9 cellular contexts compared by ENCODE assay signal in genomic region chr5:6716634-6717149, GRCh38. TPM values are rescaled to one million over a fixed set of nuclear protein-coding genes. Genes with fewer than 3 reads are reported as not detected.
DNase-seq lines count a peak whose midpoint lies in the region; ATAC-seq and TF ChIP-seq lines count a peak whose summit lies in the region.
"Had no signal": no experiment of that assay in that cellular context is flagged by ENCODE, and none has a peak within 500 bp of the region (broad histone marks: within the 10 kb centered on the region; RNA-seq: fewer than 3 reads in every experiment).

No MANE protein-coding gene starts in this region.

- POLR2A ChIA-PET in WTC11 (lab: Charles Lee) = no interaction called here

- ATAC-seq in activated CD8-positive, alpha-beta memory T cell treated with anti-CD3 and anti-CD28 coated beads, Interleukin-2, amount 10 ng/mL, durations not matched to agents 7 days and 5 days = no peak
- ATAC-seq in WTC11 = no peak
- ATAC-seq in stimulated activated naive B cell treated with anti-CD40 and anti-IgM and Interleukin-4, amounts not matched to agents 10 μg/mL and 1 μg/mL and 100 μg/mL, for 72 hours (replicated peaks) = no peak

- H3K4me3 ChIP-seq in fibroblast of villous mesenchyme (ENCODE audit: low read depth, low read length) = peak overlapping the region; percentile 77

- peaks cover 61% of the 10 kb centered on the region for H3K4me1 Mint-ChIP-seq in activated CD8-positive, alpha-beta memory T cell treated with anti-CD3 and anti-CD28 coated beads, Interleukin-2, amount 10 ng/mL, durations not matched to agents 7 days and 5 days
- H3K4me1 Mint-ChIP-seq in WTC11 = peaks cover 66% of the 10 kb centered on the region
- peaks cover 50 to 65% of the 10 kb centered on the region in 2 donors for H3K4me1 Mint-ChIP-seq in stimulated activated naive B cell treated with anti-CD40 and anti-IgM and Interleukin-4, amounts not matched to agents 10 μg/mL and 1 μg/mL and 100 μg/mL, for 72 hours

- H3K36me3 Mint-ChIP-seq in activated CD8-positive, alpha-beta memory T cell treated with anti-CD3 and anti-CD28 coated beads, Interleukin-2, amount 10 ng/mL, durations not matched to agents 7 days and 5 days = peaks cover 35% of the 10 kb centered on the region
- peaks cover 5% of the 10 kb centered on the region; the same call in 1 of the 2 replicates for H3K36me3 Mint-ChIP-seq in WTC11
- H3K36me3 Mint-ChIP-seq in stimulated activated naive B cell treated with anti-CD40 and anti-IgM and Interleukin-4, amounts not matched to agents 10 μg/mL and 1 μg/mL and 100 μg/mL, for 72 hours = peaks cover 38 to 44% of the 10 kb centered on the region in 2 donors

- TF ChIP-seq CTCF in WTC11 (IDR thresholded peaks at IDR 0.05) (no peak), fibroblast of villous mesenchyme (IDR thresholded peaks at IDR 0.05; ENCODE audit: insufficient read depth, low read depth, low read length) (no peak)

- H3K27me3 Mint-ChIP-seq in activated CD8-positive, alpha-beta memory T cell treated with anti-CD3 and anti-CD28 coated beads, Interleukin-2, amount 10 ng/mL, durations not matched to agents 7 days and 5 days = no peaks in the 10 kb centered on the region
- H3K27me3 Mint-ChIP-seq in WTC11 (ENCODE audit: low read depth) = peaks cover under 1% of the 10 kb centered on the region; the same call in 1 of the 2 replicates
- H3K27me3 Mint-ChIP-seq in stimulated activated naive B cell treated with anti-CD40 and anti-IgM and Interleukin-4, amounts not matched to agents 10 μg/mL and 1 μg/mL and 100 μg/mL, for 72 hours = no peaks in the 10 kb centered on the region

- CTCF ChIA-PET in activated CD8-positive, alpha-beta memory T cell treated with anti-CD3 and anti-CD28 coated beads, Interleukin-2, amount 10 ng/mL, durations not matched to agents 7 days and 5 days (lab: Charles Lee) = interaction anchor here (1.0 to 1.2 kb wide), 3 partner anchors 12 to 28 kb away, joined by 3 to 4 read pairs (median 3); no protein-coding TSS in a partner anchor
- CTCF ChIA-PET in WTC11 (lab: Charles Lee) = interaction anchor here (1.7 kb wide), 1 partner anchor 29 kb away, joined by 4 read pairs; no protein-coding TSS in a partner anchor

- H3K27ac Mint-ChIP-seq in activated CD8-positive, alpha-beta memory T cell treated with anti-CD3 and anti-CD28 coated beads, Interleukin-2, amount 10 ng/mL, durations not matched to agents 7 days and 5 days = peak overlapping the region; percentile 26
- no peak overlapping the region for H3K27ac Mint-ChIP-seq in WTC11
- peak overlapping the region; percentile 89 for H3K27ac Mint-ChIP-seq in stimulated activated naive B cell treated with anti-CD40 and anti-IgM and Interleukin-4, amounts not matched to agents 10 μg/mL and 1 μg/mL and 100 μg/mL, for 72 hours

- no peaks in the 10 kb centered on the region for H3K9me3 Mint-ChIP-seq in activated CD8-positive, alpha-beta memory T cell treated with anti-CD3 and anti-CD28 coated beads, Interleukin-2, amount 10 ng/mL, durations not matched to agents 7 days and 5 days (ENCODE audit: low read depth)
- no peaks in the 10 kb centered on the region for H3K9me3 Mint-ChIP-seq in WTC11
- no peaks in the 10 kb centered on the region for H3K9me3 Mint-ChIP-seq in stimulated activated naive B cell treated with anti-CD40 and anti-IgM and Interleukin-4, amounts not matched to agents 10 μg/mL and 1 μg/mL and 100 μg/mL, for 72 hours

- peak overlapping the region; percentile 88 for H3K4me3 Mint-ChIP-seq in activated CD8-positive, alpha-beta memory T cell treated with anti-CD3 and anti-CD28 coated beads, Interleukin-2, amount 10 ng/mL, durations not matched to agents 7 days and 5 days
- H3K4me3 Mint-ChIP-seq in WTC11 = peak overlapping the region; percentile 82
- peak overlapping the region; percentile 73 to 81 for H3K4me3 Mint-ChIP-seq in stimulated activated naive B cell treated with anti-CD40 and anti-IgM and Interleukin-4, amounts not matched to agents 10 μg/mL and 1 μg/mL and 100 μg/mL, for 72 hours

- DNase-seq in activated CD8-positive, alpha-beta memory T cell treated with anti-CD3 and anti-CD28 coated beads, Interleukin-2, amount 10 ng/mL, durations not matched to agents 7 days and 5 days = no peak
- no peak for DNase-seq in activated CD8-positive, alpha-beta memory T cell treated with anti-CD3 and anti-CD28 coated beads, Interleukin-2, amount 50 U/mL, for 4 hours
- no peak for DNase-seq in WTC11 (ENCODE audit: low spot score)
- no peak for DNase-seq in fibroblast of villous mesenchyme (ENCODE audit: low read depth)
- no peak for DNase-seq in stimulated activated naive B cell treated with anti-CD40 and anti-IgM and Interleukin-4, amounts not matched to agents 10 μg/mL and 1 μg/mL and 100 μg/mL, for 72 hours
- no peak for DNase-seq in germinal center (ENCODE audit: low spot score)
- no peak for DNase-seq in NCI-H524 treated with DMSO at 0.1 percent for 48 hours (lab: John Stamatoyannopoulos, UW)
- DNase-seq in hypothalamus (lab: John Stamatoyannopoulos, UW) = no peak
- DNase-seq: NCI-H1105 treated with DMSO at 0.1 percent for 48 hours had no signal

TF ChIP-seq in WTC11, 78 proteins besides CTCF, POLR2A, EP300 and RAD21 (continues in another document):
- TF ChIP-seq, protein P1, sequence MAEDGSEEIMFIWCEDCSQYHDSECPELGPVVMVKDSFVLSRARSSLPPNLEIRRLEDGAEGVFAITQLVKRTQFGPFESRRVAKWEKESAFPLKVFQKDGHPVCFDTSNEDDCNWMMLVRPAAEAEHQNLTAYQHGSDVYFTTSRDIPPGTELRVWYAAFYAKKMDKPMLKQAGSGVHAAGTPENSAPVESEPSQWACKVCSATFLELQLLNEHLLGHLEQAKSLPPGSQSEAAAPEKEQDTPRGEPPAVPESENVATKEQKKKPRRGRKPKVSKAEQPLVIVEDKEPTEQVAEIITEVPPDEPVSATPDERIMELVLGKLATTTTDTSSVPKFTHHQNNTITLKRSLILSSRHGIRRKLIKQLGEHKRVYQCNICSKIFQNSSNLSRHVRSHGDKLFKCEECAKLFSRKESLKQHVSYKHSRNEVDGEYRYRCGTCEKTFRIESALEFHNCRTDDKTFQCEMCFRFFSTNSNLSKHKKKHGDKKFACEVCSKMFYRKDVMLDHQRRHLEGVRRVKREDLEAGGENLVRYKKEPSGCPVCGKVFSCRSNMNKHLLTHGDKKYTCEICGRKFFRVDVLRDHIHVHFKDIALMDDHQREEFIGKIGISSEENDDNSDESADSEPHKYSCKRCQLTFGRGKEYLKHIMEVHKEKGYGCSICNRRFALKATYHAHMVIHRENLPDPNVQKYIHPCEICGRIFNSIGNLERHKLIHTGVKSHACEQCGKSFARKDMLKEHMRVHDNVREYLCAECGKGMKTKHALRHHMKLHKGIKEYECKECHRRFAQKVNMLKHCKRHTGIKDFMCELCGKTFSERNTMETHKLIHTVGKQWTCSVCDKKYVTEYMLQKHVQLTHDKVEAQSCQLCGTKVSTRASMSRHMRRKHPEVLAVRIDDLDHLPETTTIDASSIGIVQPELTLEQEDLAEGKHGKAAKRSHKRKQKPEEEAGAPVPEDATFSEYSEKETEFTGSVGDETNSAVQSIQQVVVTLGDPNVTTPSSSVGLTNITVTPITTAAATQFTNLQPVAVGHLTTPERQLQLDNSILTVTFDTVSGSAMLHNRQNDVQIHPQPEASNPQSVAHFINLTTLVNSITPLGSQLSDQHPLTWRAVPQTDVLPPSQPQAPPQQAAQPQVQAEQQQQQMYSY (CRISPR knock-in tag; IDR thresholded peaks at IDR 0.05) = no peak
- TF ChIP-seq, protein P2, sequence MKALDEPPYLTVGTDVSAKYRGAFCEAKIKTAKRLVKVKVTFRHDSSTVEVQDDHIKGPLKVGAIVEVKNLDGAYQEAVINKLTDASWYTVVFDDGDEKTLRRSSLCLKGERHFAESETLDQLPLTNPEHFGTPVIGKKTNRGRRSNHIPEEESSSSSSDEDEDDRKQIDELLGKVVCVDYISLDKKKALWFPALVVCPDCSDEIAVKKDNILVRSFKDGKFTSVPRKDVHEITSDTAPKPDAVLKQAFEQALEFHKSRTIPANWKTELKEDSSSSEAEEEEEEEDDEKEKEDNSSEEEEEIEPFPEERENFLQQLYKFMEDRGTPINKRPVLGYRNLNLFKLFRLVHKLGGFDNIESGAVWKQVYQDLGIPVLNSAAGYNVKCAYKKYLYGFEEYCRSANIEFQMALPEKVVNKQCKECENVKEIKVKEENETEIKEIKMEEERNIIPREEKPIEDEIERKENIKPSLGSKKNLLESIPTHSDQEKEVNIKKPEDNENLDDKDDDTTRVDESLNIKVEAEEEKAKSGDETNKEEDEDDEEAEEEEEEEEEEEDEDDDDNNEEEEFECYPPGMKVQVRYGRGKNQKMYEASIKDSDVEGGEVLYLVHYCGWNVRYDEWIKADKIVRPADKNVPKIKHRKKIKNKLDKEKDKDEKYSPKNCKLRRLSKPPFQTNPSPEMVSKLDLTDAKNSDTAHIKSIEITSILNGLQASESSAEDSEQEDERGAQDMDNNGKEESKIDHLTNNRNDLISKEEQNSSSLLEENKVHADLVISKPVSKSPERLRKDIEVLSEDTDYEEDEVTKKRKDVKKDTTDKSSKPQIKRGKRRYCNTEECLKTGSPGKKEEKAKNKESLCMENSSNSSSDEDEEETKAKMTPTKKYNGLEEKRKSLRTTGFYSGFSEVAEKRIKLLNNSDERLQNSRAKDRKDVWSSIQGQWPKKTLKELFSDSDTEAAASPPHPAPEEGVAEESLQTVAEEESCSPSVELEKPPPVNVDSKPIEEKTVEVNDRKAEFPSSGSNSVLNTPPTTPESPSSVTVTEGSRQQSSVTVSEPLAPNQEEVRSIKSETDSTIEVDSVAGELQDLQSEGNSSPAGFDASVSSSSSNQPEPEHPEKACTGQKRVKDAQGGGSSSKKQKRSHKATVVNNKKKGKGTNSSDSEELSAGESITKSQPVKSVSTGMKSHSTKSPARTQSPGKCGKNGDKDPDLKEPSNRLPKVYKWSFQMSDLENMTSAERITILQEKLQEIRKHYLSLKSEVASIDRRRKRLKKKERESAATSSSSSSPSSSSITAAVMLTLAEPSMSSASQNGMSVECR (CRISPR knock-in tag; IDR thresholded peaks at IDR 0.05; ENCODE audit: borderline replicate concordance) = no peak
- TF ChIP-seq, protein P3, sequence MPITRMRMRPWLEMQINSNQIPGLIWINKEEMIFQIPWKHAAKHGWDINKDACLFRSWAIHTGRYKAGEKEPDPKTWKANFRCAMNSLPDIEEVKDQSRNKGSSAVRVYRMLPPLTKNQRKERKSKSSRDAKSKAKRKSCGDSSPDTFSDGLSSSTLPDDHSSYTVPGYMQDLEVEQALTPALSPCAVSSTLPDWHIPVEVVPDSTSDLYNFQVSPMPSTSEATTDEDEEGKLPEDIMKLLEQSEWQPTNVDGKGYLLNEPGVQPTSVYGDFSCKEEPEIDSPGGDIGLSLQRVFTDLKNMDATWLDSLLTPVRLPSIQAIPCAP (CRISPR knock-in tag; IDR thresholded peaks at IDR 0.05) = no peak

RNA-seq across cellular contexts. Expression of gene TENT4A, which starts 3.5 kb away (rescaled TPM):
- 10 to 100 TPM; 37.4 to 55.3 TPM for total RNA-seq in activated CD8-positive, alpha-beta memory T cell treated with anti-CD3 and anti-CD28 coated beads, Interleukin-2, amount 10 ng/mL, durations not matched to agents 7 days and 5 days
- total RNA-seq in WTC11 (2021) = 28.7 to 29.4 TPM (median 29.2 TPM) in 3 replicates
- total RNA-seq in fibroblast of villous mesenchyme = 20.0 and 23.3 TPM in 2 replicates
